In genomic region chr5:172479034-172479783, GRCh38 we compare ENCODE assay signal across 8 cellular contexts. TPM values are rescaled to one million over a fixed set of nuclear protein-coding genes. Genes with fewer than 3 reads are reported as not detected.
A peak's percentile ranks its signal among the peaks of the same experiment; 100 is the strongest.
DNase-seq lines count a peak whose midpoint lies in the region; ATAC-seq and TF ChIP-seq lines count a peak whose summit lies in the region.

No MANE protein-coding gene starts in this region.

- no peaks in the 10 kb centered on the region for H3K4me1 Mint-ChIP-seq in activated B cell treated with CpG ODN at 0.5 μM for 24 hours

- H3K36me3 Mint-ChIP-seq in activated B cell treated with CpG ODN at 0.5 μM for 24 hours (ENCODE audit: low read depth), result no peaks in the 10 kb centered on the region

- CTCF ChIA-PET in activated B cell treated with CpG ODN at 0.5 μM for 24 hours (lab: Charles Lee), result interaction anchor here (1.0 to 1.2 kb wide), 2 partner anchors 28 to 218 kb away, joined by 3 to 5 read pairs; no protein-coding TSS in a partner anchor

- peaks cover 2% of the 10 kb centered on the region for H3K27me3 ChIP-seq in kidney epithelial cell (ENCODE audit: control insufficient read depth, insufficient read depth, low read length)

- H3K36me3 ChIP-seq in kidney epithelial cell (ENCODE audit: control insufficient read depth, insufficient read depth, low read length), result no peaks in the 10 kb centered on the region

- intact Hi-C loops in activated B cell treated with CpG ODN at 0.5 μM for 24 hours (cut with micrococcal nuclease), result loop anchor here (1.0 to 5.0 kb wide), 2 partner anchors 218 to 453 kb away; no protein-coding TSS in a partner anchor

- no peaks in the 10 kb centered on the region for H3K9me3 Mint-ChIP-seq in activated B cell treated with CpG ODN at 0.5 μM for 24 hours

- no peak overlapping the region for H3K4me3 ChIP-seq in choroid plexus epithelial cell (ENCODE audit: low read depth, low read length)
- H3K4me3 ChIP-seq in kidney epithelial cell (ENCODE audit: low read depth, low read length), result no peak overlapping the region

- no peak overlapping the region for H3K27ac Mint-ChIP-seq in activated B cell treated with CpG ODN at 0.5 μM for 24 hours

- peaks cover 6% of the 10 kb centered on the region for H3K27me3 Mint-ChIP-seq in activated B cell treated with CpG ODN at 0.5 μM for 24 hours

- POLR2A ChIA-PET in activated B cell treated with CpG ODN at 0.5 μM for 24 hours (lab: Charles Lee), result no interaction called here

- DNase-seq in GM04504 (ENCODE audit: low read depth) (peak; percentile 75), NCI-H2196 treated with DMSO at 0.1 percent for 48 hours (lab: John Stamatoyannopoulos, UW; ENCODE audit: unreplicated experiment) (peak; percentile 89), activated B cell treated with CpG ODN at 0.5 μM for 24 hours (no peak), choroid plexus epithelial cell (ENCODE audit: low read depth) (peak; percentile 94), kidney epithelial cell (ENCODE audit: low read depth) (peak; percentile 41)
- peak; percentile 60 to 71 for DNase-seq in stimulated activated CD4-positive, alpha-beta T cell treated with anti-CD3 and anti-CD28 coated beads, Interleukin-2, amount 100 ng/mL, for 24 hours

- TF ChIP-seq CTCF in activated B cell treated with CpG ODN at 0.5 μM for 24 hours (IDR thresholded peaks at IDR 0.05) (no peak), choroid plexus epithelial cell (conservative IDR thresholded peaks at IDR 0.05; ENCODE audit: low read depth, low read length) (peak; percentile 86), kidney epithelial cell (IDR thresholded peaks at IDR 0.05; ENCODE audit: insufficient read depth, low read length, poor library complexity, severe bottlenecking) (peak; percentile 88)

- ATAC-seq in HG03039 (IDR thresholded peaks at IDR 0.05; ENCODE audit: unreplicated experiment), result peak; percentile 54
- ATAC-seq in activated B cell treated with CpG ODN at 0.5 μM for 24 hours (ENCODE audit: low read depth), result peak; percentile 80
- ATAC-seq in GM19324 (IDR thresholded peaks at IDR 0.05; ENCODE audit: low FRiP score, unreplicated experiment), result no peak

- no peak overlapping the region for H3K4me3 Mint-ChIP-seq in activated B cell treated with CpG ODN at 0.5 μM for 24 hours

RNA-seq across cellular contexts. Expression of gene SH3PXD2B, which starts 24.9 kb away (rescaled TPM):
- total RNA-seq in activated B cell treated with CpG ODN at 0.5 μM for 24 hours, result 0.02 TPM in 1 of 2 replicates, not detected in the other
- 57.4 and 62.4 TPM in 2 replicates for total RNA-seq in kidney epithelial cell

Comparison
In these comparisons a context has a peak if more than half of its experiments do, and no peak if none do; other contexts are left out.
1. RNA of gene SH3PXD2B, which starts 24.9 kb away (total RNA-seq): 57.4 to 62.4 TPM in kidney epithelial cell; 0.02 TPM in activated B cell treated with CpG ODN at 0.5 μM for 24 hours; every median in the first group is over 10 times any median in the second.